18 cellular contexts compared by ENCODE assay signal in the genomic region with DNA sequence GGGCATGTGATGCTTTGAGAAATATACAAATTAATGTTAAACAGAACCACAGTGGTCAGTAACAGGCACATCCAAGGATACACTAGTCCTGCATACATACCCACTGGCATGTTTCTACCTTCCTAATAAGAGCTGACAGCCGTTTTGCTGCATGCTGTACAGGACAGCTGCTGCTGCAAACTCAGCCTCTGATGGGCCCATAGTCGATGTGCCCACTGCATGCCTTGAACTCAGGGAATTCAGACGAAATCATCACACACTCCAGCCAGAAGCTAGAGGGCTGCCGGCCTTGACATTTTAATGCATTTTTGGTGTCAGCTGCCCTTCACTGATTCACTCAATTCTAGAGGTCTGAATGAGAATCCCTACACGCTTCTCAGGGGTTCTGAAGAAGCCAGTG. TPM values are rescaled to one million over a fixed set of nuclear protein-coding genes. Genes with fewer than 3 reads are reported as not detected.
DNase-seq lines count a peak whose midpoint lies in the region; ATAC-seq and TF ChIP-seq lines count a peak whose summit lies in the region.
"Had no signal": no experiment of that assay in that cellular context is flagged by ENCODE, and none has a peak within 500 bp of the region (broad histone marks: within the 10 kb centered on the region; RNA-seq: fewer than 3 reads in every experiment).

No MANE protein-coding gene starts in this region.

- POLR2A ChIA-PET in CD8-positive, alpha-beta T cell (lab: Charles Lee): interaction anchor here (1.0 kb wide), 1 partner anchor 9 kb away, joined by 4 read pairs; no protein-coding TSS in a partner anchor
- POLR2A ChIA-PET in naive thymus-derived CD8-positive, alpha-beta T cell (lab: Charles Lee): no interaction called here

- peaks cover 24% of the 10 kb centered on the region for H3K4me1 ChIP-seq in CD4-positive, CD25-positive, alpha-beta regulatory T cell (ENCODE audit: control insufficient read depth, insufficient read depth, low read length, poor library complexity, severe bottlenecking)
- peaks cover 34% of the 10 kb centered on the region for H3K4me1 ChIP-seq in CD8-positive, alpha-beta T cell (ENCODE audit: insufficient read depth, low read length)

- ATAC-seq in CD4-positive, CD25-positive, alpha-beta regulatory T cell (ENCODE audit: low read depth in 2 of 2): no peak
- no peak for ATAC-seq in CD8-positive, alpha-beta T cell
- ATAC-seq in naive thymus-derived CD8-positive, alpha-beta T cell: peak in 1 of 2 donors; percentile 19
- ATAC-seq in HG03196 (IDR thresholded peaks at IDR 0.05; ENCODE audit: unreplicated experiment): no peak
- no peak for ATAC-seq in HG03139 (IDR thresholded peaks at IDR 0.05; ENCODE audit: unreplicated experiment)
- ATAC-seq: HCT116, left ventricle myocardium superior, Right ventricle myocardium inferior had no signal

- H3K36me3 ChIP-seq in CD4-positive, CD25-positive, alpha-beta regulatory T cell (ENCODE audit: control insufficient read depth, insufficient read depth, low read length): peaks cover 43% of the 10 kb centered on the region
- peaks cover 13% of the 10 kb centered on the region for H3K36me3 ChIP-seq in CD8-positive, alpha-beta T cell (ENCODE audit: insufficient read depth, low read length)

- peaks cover 27 to 66% (median 52%) of the 10 kb centered on the region in 4 donors for H3K4me1 Mint-ChIP-seq in CD4-positive, CD25-positive, alpha-beta regulatory T cell
- H3K4me1 Mint-ChIP-seq in CD8-positive, alpha-beta T cell (ENCODE audit: low read depth): peaks cover 44% of the 10 kb centered on the region
- H3K4me1 Mint-ChIP-seq in activated naive CD8-positive, alpha-beta T cell treated with anti-CD3 and anti-CD28 coated beads for 36 hours: peaks cover 71% of the 10 kb centered on the region
- peaks cover 34 to 68% (median 49%) of the 10 kb centered on the region in 4 donors for H3K4me1 Mint-ChIP-seq in naive thymus-derived CD8-positive, alpha-beta T cell

- H3K27me3 ChIP-seq in CD4-positive, CD25-positive, alpha-beta regulatory T cell (ENCODE audit: control insufficient read depth, insufficient read depth, low read length): no peaks in the 10 kb centered on the region
- no peaks in the 10 kb centered on the region for H3K27me3 ChIP-seq in CD8-positive, alpha-beta T cell (ENCODE audit: insufficient read depth, low read length)
- H3K27me3 ChIP-seq: sigmoid colon had no signal

- DNase-seq in CD4-positive, CD25-positive, alpha-beta regulatory T cell: no peak
- no peak for DNase-seq in CD8-positive, alpha-beta T cell
- no peak for DNase-seq in activated naive CD8-positive, alpha-beta T cell treated with anti-CD3 and anti-CD28 coated beads for 36 hours
- DNase-seq in naive thymus-derived CD8-positive, alpha-beta T cell: no peak
- DNase-seq in dedifferentiated amniotic fluid mesenchymal stem cell (ENCODE audit: extremely low spot score) (no peak), DMS79 treated with DMSO at 0.1 percent for 48 hours (lab: John Stamatoyannopoulos, UW) (no peak)
- DNase-seq: IMR-90; left ventricle myocardium superior; mucosa of descending colon; NCI-H1694 treated with DMSO at 0.1 percent for 48 hours; NCI-H748 treated with DMSO at 0.1 percent for 48 hours; sigmoid colon; stimulated activated CD4-positive, alpha-beta T cell treated with anti-CD3 and anti-CD28 coated beads, Interleukin-2, amount 100 ng/mL, for 24 hours; WERI-Rb-1 had no signal

- H3K27me3 Mint-ChIP-seq in CD4-positive, CD25-positive, alpha-beta regulatory T cell: no peaks in the 10 kb centered on the region
- H3K27me3 Mint-ChIP-seq in CD8-positive, alpha-beta T cell (ENCODE audit: low read depth): no peaks in the 10 kb centered on the region
- H3K27me3 Mint-ChIP-seq in activated naive CD8-positive, alpha-beta T cell treated with anti-CD3 and anti-CD28 coated beads for 36 hours: no peaks in the 10 kb centered on the region
- no peaks in the 10 kb centered on the region for H3K27me3 Mint-ChIP-seq in naive thymus-derived CD8-positive, alpha-beta T cell

- H3K27ac Mint-ChIP-seq in CD4-positive, CD25-positive, alpha-beta regulatory T cell: peak overlapping the region; percentile 81 to 91 (median 87)
- peak overlapping the region; percentile 87 for H3K27ac Mint-ChIP-seq in CD8-positive, alpha-beta T cell
- peak overlapping the region; percentile 90 for H3K27ac Mint-ChIP-seq in activated naive CD8-positive, alpha-beta T cell treated with anti-CD3 and anti-CD28 coated beads for 36 hours
- H3K27ac Mint-ChIP-seq in naive thymus-derived CD8-positive, alpha-beta T cell: peak overlapping the region; percentile 33 to 91 (median 78)

- no peaks in the 10 kb centered on the region for H3K9me3 ChIP-seq in CD4-positive, CD25-positive, alpha-beta regulatory T cell (ENCODE audit: control insufficient read depth in 2 of 2, low read length in 2 of 2)
- no peaks in the 10 kb centered on the region for H3K9me3 ChIP-seq in CD8-positive, alpha-beta T cell (ENCODE audit: low read length)
- H3K9me3 ChIP-seq: mucosa of descending colon, sigmoid colon had no signal

- peaks cover 0 to 1% (median 0%) of the 10 kb centered on the region in 7 donors for H3K9me3 Mint-ChIP-seq in CD4-positive, CD25-positive, alpha-beta regulatory T cell
- no peaks in the 10 kb centered on the region for H3K9me3 Mint-ChIP-seq in CD8-positive, alpha-beta T cell
- peaks cover 9% of the 10 kb centered on the region for H3K9me3 Mint-ChIP-seq in activated naive CD8-positive, alpha-beta T cell treated with anti-CD3 and anti-CD28 coated beads for 36 hours
- H3K9me3 Mint-ChIP-seq in naive thymus-derived CD8-positive, alpha-beta T cell: peaks cover 0 to 4% (median 0%) of the 10 kb centered on the region in 9 donors

- intact Hi-C loops in CD8-positive, alpha-beta T cell (cut with DNase I, micrococcal nuclease): no loop called here

- H3K27ac ChIP-seq in CD4-positive, CD25-positive, alpha-beta regulatory T cell (ENCODE audit: insufficient read depth, low read length, poor library complexity, severe bottlenecking): peak overlapping the region; percentile 42
- H3K27ac ChIP-seq in CD8-positive, alpha-beta T cell (ENCODE audit: low read depth, low read length): no peak overlapping the region
- H3K27ac ChIP-seq: sigmoid colon, WERI-Rb-1 had no signal

- no peak for TF ChIP-seq CTCF in CD8-positive, alpha-beta T cell (IDR thresholded peaks at IDR 0.05)

- H3K36me3 Mint-ChIP-seq in CD4-positive, CD25-positive, alpha-beta regulatory T cell: peaks cover 62% of the 10 kb centered on the region
- peaks cover 65% of the 10 kb centered on the region for H3K36me3 Mint-ChIP-seq in CD8-positive, alpha-beta T cell
- H3K36me3 Mint-ChIP-seq in activated naive CD8-positive, alpha-beta T cell treated with anti-CD3 and anti-CD28 coated beads for 36 hours: peaks cover 87% of the 10 kb centered on the region
- peaks cover 4 to 59% (median 41%) of the 10 kb centered on the region in 3 donors for H3K36me3 Mint-ChIP-seq in naive thymus-derived CD8-positive, alpha-beta T cell

- CTCF ChIA-PET in CD8-positive, alpha-beta T cell (lab: Charles Lee): no interaction called here

- peak overlapping the region; percentile 64 for H3K4me3 ChIP-seq in CD4-positive, CD25-positive, alpha-beta regulatory T cell (ENCODE audit: low read depth, low read length)
- H3K4me3 ChIP-seq in CD8-positive, alpha-beta T cell (ENCODE audit: low read depth, low read length): no peak overlapping the region
- H3K4me3 ChIP-seq: mucosa of descending colon, sigmoid colon had no signal

- peak overlapping the region in 3 of 4 donors; percentile 33 to 78 (median 66) for H3K4me3 Mint-ChIP-seq in CD4-positive, CD25-positive, alpha-beta regulatory T cell
- no peak overlapping the region for H3K4me3 Mint-ChIP-seq in CD8-positive, alpha-beta T cell
- H3K4me3 Mint-ChIP-seq in activated naive CD8-positive, alpha-beta T cell treated with anti-CD3 and anti-CD28 coated beads for 36 hours: peak overlapping the region; percentile 50
- peak overlapping the region in 8 of 10 donors; percentile 34 to 81 (median 70) for H3K4me3 Mint-ChIP-seq in naive thymus-derived CD8-positive, alpha-beta T cell

RNA-seq across cellular contexts. Expression of gene FKBP1A, which starts 29.3 kb away (rescaled TPM):
- 84.3 TPM for total RNA-seq in CD4-positive, CD25-positive, alpha-beta regulatory T cell
- 10 to 100 TPM; 49.1 to 72.4 (median 59.4) TPM for polyA plus RNA-seq in CD4-positive, CD25-positive, alpha-beta regulatory T cell
- 10 to 100 TPM; 34.0 to 36.8 TPM for total RNA-seq in CD8-positive, alpha-beta T cell
- total RNA-seq in activated naive CD8-positive, alpha-beta T cell treated with anti-CD3 and anti-CD28 coated beads for 36 hours: 100 to 1,000 TPM; 315 to 324 TPM
- total RNA-seq in naive thymus-derived CD8-positive, alpha-beta T cell: 10 to 100 TPM; 79.0 to 79.4 TPM
- 10 to 100 TPM; 47.2 to 50.4 (median 50.1) TPM for polyA plus RNA-seq in naive thymus-derived CD8-positive, alpha-beta T cell

RNA-seq across cellular contexts. Expression of gene SDCBP2, which starts 34.6 kb away (rescaled TPM):
- 1.2 TPM for total RNA-seq in CD4-positive, CD25-positive, alpha-beta regulatory T cell
- polyA plus RNA-seq in CD4-positive, CD25-positive, alpha-beta regulatory T cell: 1 to 10 TPM; 1.6 to 4.3 (median 3.4) TPM
- 1 to 10 TPM; 1.2 TPM for total RNA-seq in CD8-positive, alpha-beta T cell
- total RNA-seq in activated naive CD8-positive, alpha-beta T cell treated with anti-CD3 and anti-CD28 coated beads for 36 hours: 1 to 10 TPM; 3.3 to 3.9 TPM
- 1 to 10 TPM; 2.7 to 3.3 TPM for total RNA-seq in naive thymus-derived CD8-positive, alpha-beta T cell
- polyA plus RNA-seq in naive thymus-derived CD8-positive, alpha-beta T cell: 1 to 10 TPM in 1 of 3 donors, under 1 TPM in 2; 0.81 to 1.5 (median 0.98) TPM
